Comparison of ENCODE assay signal across 8 cellular contexts in the genomic region with DNA sequence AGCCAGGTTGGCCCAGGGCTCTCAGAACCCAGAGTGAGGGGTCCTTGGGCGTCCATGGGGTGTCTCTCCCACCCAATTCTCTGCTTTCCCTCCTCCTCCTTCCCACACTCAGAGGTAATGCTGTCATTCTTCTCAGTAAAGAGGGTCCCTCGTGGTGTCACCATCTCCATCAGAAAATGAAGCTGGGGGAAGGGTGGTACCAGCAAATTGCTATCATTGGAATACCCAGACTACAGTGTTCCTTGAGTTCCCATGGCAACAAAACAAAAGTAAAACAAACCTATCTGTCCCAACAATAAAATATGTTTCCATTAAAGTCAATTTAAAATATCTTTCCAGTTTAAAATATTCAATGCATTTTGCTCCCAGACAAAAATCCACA.
DNase-seq lines count a peak whose midpoint lies in the region; ATAC-seq and TF ChIP-seq lines count a peak whose summit lies in the region.

No MANE protein-coding gene starts in this region.

- H3K27ac ChIP-seq in AG04450 (ENCODE audit: low read depth, low read length) (peak overlapping the region; percentile 94), liver (ENCODE audit: low read depth in 1 of 2, low read length in 2 of 2) (peak overlapping the region; percentile 32 to 60), upper lobe of right lung (peak overlapping the region; percentile 78)

- intact Hi-C loops in upper lobe of right lung (cut with DNase I) = no loop called here

- TF ChIP-seq CTCF in AG04450 (IDR thresholded peaks at IDR 0.05; ENCODE audit: low read depth, low read length) = no peak
- TF ChIP-seq CTCF in astrocyte of the spinal cord (IDR thresholded peaks at IDR 0.05; ENCODE audit: low read depth, low read length) = no peak
- TF ChIP-seq CTCF in liver (IDR thresholded peaks at IDR 0.05; ENCODE audit: low read depth, low read length, missing input control) = no peak
- TF ChIP-seq CTCF in upper lobe of right lung (IDR thresholded peaks at IDR 0.05) = no peak

- POLR2A ChIA-PET in AG04450 (lab: Yijun Ruan, JAX) = interaction anchor here (0.6 to 1.0 kb wide), 2 partner anchors 47 to 95 kb away, joined by 3 to 5 read pairs; no protein-coding TSS in a partner anchor

- in situ Hi-C loops in astrocyte of the spinal cord (cut with HindIII; ENCODE audit: low sequenced_read_pairs) = no loop called here

- peaks cover 0 to 8% (median 0%) of the 10 kb centered on the region in 4 donors for H3K4me1 ChIP-seq in liver (ENCODE audit: control insufficient read depth in 4 of 4, insufficient read depth in 4 of 4, low read length in 3 of 4)
- peaks cover 40% of the 10 kb centered on the region for H3K4me1 ChIP-seq in upper lobe of right lung

- CTCF ChIA-PET in AG04450 (lab: Charles Lee) = interaction anchor here (1.1 kb wide), 1 partner anchor 45 kb away, joined by 3 read pairs; no protein-coding TSS in a partner anchor

- peak; percentile 44 for ATAC-seq in upper lobe of right lung

- no peak overlapping the region for H3K4me3 ChIP-seq in AG04450 (ENCODE audit: low read depth, low read length)
- H3K4me3 ChIP-seq in astrocyte of the spinal cord (ENCODE audit: low read depth, low read length) = no peak overlapping the region
- H3K4me3 ChIP-seq in liver (ENCODE audit: low read depth in 1 of 3, low read length in 3 of 3) = no peak overlapping the region
- H3K4me3 ChIP-seq in upper lobe of right lung = no peak overlapping the region

- DNase-seq in AG04450 (ENCODE audit: low read depth, low spot score) = no peak
- peak; percentile 62 for DNase-seq in HT-29 (ENCODE audit: low spot score)
- peak; percentile 58 for DNase-seq in astrocyte of the spinal cord (ENCODE audit: low read depth, low spot score)
- no peak for DNase-seq in upper lobe of right lung
- no peak for DNase-seq in activated effector memory CD4-positive, alpha-beta T cell treated with anti-CD3 and anti-CD28 coated beads, Interleukin-2, amount 50 U/mL, for 16 hours
- no peak for DNase-seq in SIG-M5 (lab: John Stamatoyannopoulos, UW)
- no peak for DNase-seq in foreskin melanocyte

- H3K36me3 ChIP-seq in liver (ENCODE audit: control insufficient read depth in 4 of 4, insufficient read depth in 3 of 4, low read depth in 1 of 4, low read length in 3 of 4) = peaks cover 5 to 13% (median 8%) of the 10 kb centered on the region in 4 donors
- peaks cover 36% of the 10 kb centered on the region for H3K36me3 ChIP-seq in upper lobe of right lung

- no peaks in the 10 kb centered on the region for H3K27me3 ChIP-seq in AG04450 (ENCODE audit: control insufficient read depth, insufficient read depth, low read length)
- no peaks in the 10 kb centered on the region for H3K27me3 ChIP-seq in liver (ENCODE audit: control insufficient read depth in 4 of 4, insufficient read depth in 4 of 4, low read length in 3 of 4)
- H3K27me3 ChIP-seq in upper lobe of right lung = no peaks in the 10 kb centered on the region

- WGBS in liver = 64% methylated on average over 2 of the region's 2 CpGs

- no peak overlapping the region for H3K9ac ChIP-seq in liver (ENCODE audit: low read depth in 1 of 2, low read length in 2 of 2)

- H3K9me3 ChIP-seq in AG04450 (ENCODE audit: control insufficient read depth, insufficient read depth, low read length) (no peaks in the 10 kb centered on the region), liver (ENCODE audit: control insufficient read depth in 4 of 4, low read length in 3 of 4) (no peaks in the 10 kb centered on the region), upper lobe of right lung (no peaks in the 10 kb centered on the region)

- no peak for TF ChIP-seq RAD21 in liver (IDR thresholded peaks at IDR 0.05)

TF ChIP-seq in liver, 16 proteins besides CTCF, POLR2A, EP300 and RAD21:
- no peak for TF ChIP-seq FOXA2 (IDR thresholded peaks at IDR 0.05)
- TF ChIP-seq, protein P1, sequence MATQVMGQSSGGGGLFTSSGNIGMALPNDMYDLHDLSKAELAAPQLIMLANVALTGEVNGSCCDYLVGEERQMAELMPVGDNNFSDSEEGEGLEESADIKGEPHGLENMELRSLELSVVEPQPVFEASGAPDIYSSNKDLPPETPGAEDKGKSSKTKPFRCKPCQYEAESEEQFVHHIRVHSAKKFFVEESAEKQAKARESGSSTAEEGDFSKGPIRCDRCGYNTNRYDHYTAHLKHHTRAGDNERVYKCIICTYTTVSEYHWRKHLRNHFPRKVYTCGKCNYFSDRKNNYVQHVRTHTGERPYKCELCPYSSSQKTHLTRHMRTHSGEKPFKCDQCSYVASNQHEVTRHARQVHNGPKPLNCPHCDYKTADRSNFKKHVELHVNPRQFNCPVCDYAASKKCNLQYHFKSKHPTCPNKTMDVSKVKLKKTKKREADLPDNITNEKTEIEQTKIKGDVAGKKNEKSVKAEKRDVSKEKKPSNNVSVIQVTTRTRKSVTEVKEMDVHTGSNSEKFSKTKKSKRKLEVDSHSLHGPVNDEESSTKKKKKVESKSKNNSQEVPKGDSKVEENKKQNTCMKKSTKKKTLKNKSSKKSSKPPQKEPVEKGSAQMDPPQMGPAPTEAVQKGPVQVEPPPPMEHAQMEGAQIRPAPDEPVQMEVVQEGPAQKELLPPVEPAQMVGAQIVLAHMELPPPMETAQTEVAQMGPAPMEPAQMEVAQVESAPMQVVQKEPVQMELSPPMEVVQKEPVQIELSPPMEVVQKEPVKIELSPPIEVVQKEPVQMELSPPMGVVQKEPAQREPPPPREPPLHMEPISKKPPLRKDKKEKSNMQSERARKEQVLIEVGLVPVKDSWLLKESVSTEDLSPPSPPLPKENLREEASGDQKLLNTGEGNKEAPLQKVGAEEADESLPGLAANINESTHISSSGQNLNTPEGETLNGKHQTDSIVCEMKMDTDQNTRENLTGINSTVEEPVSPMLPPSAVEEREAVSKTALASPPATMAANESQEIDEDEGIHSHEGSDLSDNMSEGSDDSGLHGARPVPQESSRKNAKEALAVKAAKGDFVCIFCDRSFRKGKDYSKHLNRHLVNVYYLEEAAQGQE (IDR thresholded peaks at IDR 0.05) = no peak
- no peak for TF ChIP-seq JUND (IDR thresholded peaks at IDR 0.05)
- TF ChIP-seq GABPA (IDR thresholded peaks at IDR 0.05 in 1 of 2, conservative IDR thresholded peaks at IDR 0.05 in 1 of 2) = no peak

Comparison
In these comparisons a context has a peak if more than half of its experiments do, and no peak if none do; other contexts are left out.
1. DNase-seq: peak in HT-29 (single experiment) and astrocyte of the spinal cord (single experiment); none in AG04450 (single experiment), upper lobe of right lung (single experiment), activated effector memory CD4-positive, alpha-beta T cell treated with anti-CD3 and anti-CD28 coated beads, Interleukin-2, amount 50 U/mL, for 16 hours (single experiment), SIG-M5 (single experiment) and foreskin melanocyte (single experiment).
2. Peak in every context shown above with its lines, with median percentiles within 50 percentile points of each other: H3K27ac ChIP-seq.